Comparison of ENCODE assay signal across 9 cellular contexts in the genomic region with DNA sequence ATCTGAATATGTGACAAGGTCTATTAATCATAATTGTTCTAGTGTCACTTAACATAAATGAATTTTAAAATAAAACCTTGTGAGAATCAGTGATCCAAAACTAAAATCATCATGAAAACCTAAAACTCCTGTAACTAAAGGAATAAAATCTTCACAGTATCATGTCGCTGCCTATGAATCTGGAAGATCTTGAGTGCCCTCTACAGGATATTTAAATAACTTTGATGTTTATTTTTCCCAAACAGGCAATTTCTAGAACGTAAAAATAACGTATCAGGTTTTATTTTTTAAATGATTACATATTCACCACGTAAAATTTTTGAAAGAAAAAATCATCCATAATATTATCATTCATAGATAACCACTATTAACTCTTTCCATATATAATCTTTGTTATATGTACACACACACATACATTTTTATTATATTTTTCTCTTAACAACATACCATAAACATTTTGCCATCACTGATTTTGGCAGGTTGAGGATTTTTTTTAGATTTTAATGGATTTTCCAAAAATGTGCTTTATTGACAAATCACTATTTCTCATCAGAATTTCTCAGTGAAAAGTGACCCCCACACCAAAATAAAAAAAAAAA.
A peak's percentile ranks its signal among the peaks of the same experiment; 100 is the strongest.
DNase-seq lines count a peak whose midpoint lies in the region; ATAC-seq and TF ChIP-seq lines count a peak whose summit lies in the region.
"Had no signal": no experiment of that assay in that cellular context is flagged by ENCODE, and none has a peak within 500 bp of the region (broad histone marks: within the 10 kb centered on the region; RNA-seq: fewer than 3 reads in every experiment).

No MANE protein-coding gene starts in this region.

- H2AFZ ChIP-seq in GM23338 (no peak overlapping the region), neuronal stem cell (ENCODE audit: low read length) (no peak overlapping the region)

- no peak overlapping the region for H4K8ac ChIP-seq in neuronal stem cell (ENCODE audit: low read depth, low read length)

- no peaks in the 10 kb centered on the region for H3K4me1 Mint-ChIP-seq in CD4-positive, alpha-beta memory T cell
- no peaks in the 10 kb centered on the region for H3K4me1 Mint-ChIP-seq in GM23338
- H3K4me1 Mint-ChIP-seq: memory B cell had no signal

- peaks cover 4 to 11% of the 10 kb centered on the region in 2 donors for H3K27me3 Mint-ChIP-seq in CD4-positive, alpha-beta memory T cell
- no peaks in the 10 kb centered on the region for H3K27me3 Mint-ChIP-seq in GM23338 (ENCODE audit: insufficient read depth, low read depth, poor library complexity)

- H3K14ac ChIP-seq in neuronal stem cell (ENCODE audit: low read length): no peak overlapping the region

- no peak overlapping the region for H3K4me3 ChIP-seq in CD4-positive, alpha-beta memory T cell (ENCODE audit: low read length in 2 of 2)
- H3K4me3 ChIP-seq in GM23338 (no peak overlapping the region), neuronal stem cell (ENCODE audit: low read length in 2 of 2) (no peak overlapping the region)

- peak; percentile 55 to 75 for TF ChIP-seq CTCF in GM23338 (conservative IDR thresholded peaks at IDR 0.05; ENCODE audit: low read depth in 2 of 2)

- no peak overlapping the region for H2AK5ac ChIP-seq in neuronal stem cell (ENCODE audit: low read depth, low read length)

- H3K27me3 ChIP-seq in CD4-positive, alpha-beta memory T cell (ENCODE audit: insufficient read depth, low read length): no peaks in the 10 kb centered on the region
- H3K27me3 ChIP-seq in GM23338 (ENCODE audit: insufficient read depth) (no peaks in the 10 kb centered on the region), neuronal stem cell (ENCODE audit: control insufficient read depth in 3 of 3, insufficient read depth in 3 of 3, low read depth in 1 of 3, low read length in 3 of 3) (peaks cover 0 to 3% (median 0%) of the 10 kb centered on the region in 3 experiments)

- WGBS in neuronal stem cell (ENCODE audit: extremely low coverage in 2 of 2, insufficient read length in 2 of 2, insufficient replicate concordance in 1 of 2), 2 donors: no CpG with 5 or more reads among the region's 4 CpGs

- H3K4me1 ChIP-seq in CD4-positive, alpha-beta memory T cell (ENCODE audit: insufficient read depth, low read length): no peaks in the 10 kb centered on the region
- H3K4me1 ChIP-seq in GM23338 (ENCODE audit: insufficient read depth) (no peaks in the 10 kb centered on the region), neuronal stem cell (ENCODE audit: control insufficient read depth in 2 of 2, insufficient read depth in 1 of 2, low read depth in 1 of 2, low read length in 2 of 2) (no peaks in the 10 kb centered on the region)

- intact Hi-C loops in CD4-positive, alpha-beta memory T cell (cut with micrococcal nuclease): loop anchor here (10.0 kb wide), 1 partner anchor 181 kb away; no protein-coding TSS in a partner anchor

- H2BK12ac ChIP-seq in neuronal stem cell (ENCODE audit: low read length): no peak overlapping the region

- H3K9me2 ChIP-seq in GM23338 (ENCODE audit: insufficient read depth): no peaks in the 10 kb centered on the region; the same call in 1 of the 2 replicates

- ATAC-seq in GM23338: no peak
- no peak for ATAC-seq in GM21723 (IDR thresholded peaks at IDR 0.05; ENCODE audit: unreplicated experiment)
- no peak for ATAC-seq in HG03097 (IDR thresholded peaks at IDR 0.05; ENCODE audit: low FRiP score, unreplicated experiment)

- H3K18ac ChIP-seq in neuronal stem cell (ENCODE audit: low read length): no peak overlapping the region

- no peak overlapping the region for H3K4me3 Mint-ChIP-seq in CD4-positive, alpha-beta memory T cell
- no peak overlapping the region for H3K4me3 Mint-ChIP-seq in GM23338
- H3K4me3 Mint-ChIP-seq: memory B cell had no signal

- H3K4ac ChIP-seq in neuronal stem cell (ENCODE audit: low read length): no peak overlapping the region

- no peak overlapping the region for H3K27ac ChIP-seq in CD4-positive, alpha-beta memory T cell (ENCODE audit: low read depth, low read length)
- H3K27ac ChIP-seq in GM23338 (ENCODE audit: low read depth) (no peak overlapping the region), neuronal stem cell (replicated peaks; ENCODE audit: low read length) (no peak overlapping the region)

- no peak overlapping the region for H3K23ac ChIP-seq in neuronal stem cell (ENCODE audit: low read depth, low read length, poor library complexity)

- H3K9me3 Mint-ChIP-seq in CD4-positive, alpha-beta memory T cell: no peaks in the 10 kb centered on the region
- H3K9me3 Mint-ChIP-seq in GM23338: no peaks in the 10 kb centered on the region; the same call in 2 of the 3 replicates
- H3K9me3 Mint-ChIP-seq: memory B cell had no signal

- CTCF ChIA-PET in CD4-positive, alpha-beta memory T cell (lab: Charles Lee; ENCODE audit: partially characterized antibody): interaction anchor here (0.6 to 2.3 kb wide), 3 partner anchors 8 to 1561 kb away, joined by 3 to 8 read pairs (median 5); no protein-coding TSS in a partner anchor

- POLR2A ChIA-PET in CD4-positive, alpha-beta memory T cell (lab: Charles Lee; ENCODE audit: partially characterized antibody): no interaction called here

- no peak overlapping the region for H2BK120ac ChIP-seq in neuronal stem cell (ENCODE audit: low read depth, low read length)

- H3K36me3 ChIP-seq in CD4-positive, alpha-beta memory T cell (ENCODE audit: insufficient read depth, low read length): no peaks in the 10 kb centered on the region
- H3K36me3 ChIP-seq in GM23338 (ENCODE audit: insufficient read depth): no peaks in the 10 kb centered on the region
- H3K36me3 ChIP-seq in neuronal stem cell (replicated peaks in 1 of 2; ENCODE audit: control insufficient read depth in 2 of 2, insufficient read depth in 2 of 2, low read length in 2 of 2): no peaks in the 10 kb centered on the region

- H4K91ac ChIP-seq in neuronal stem cell (ENCODE audit: low read depth, low read length, poor library complexity): no peak overlapping the region

- H2BK5ac ChIP-seq in neuronal stem cell (ENCODE audit: low read length): no peak overlapping the region

- H3K9me3 ChIP-seq in CD4-positive, alpha-beta memory T cell (ENCODE audit: control insufficient read depth in 1 of 2, low read length in 2 of 2): no peaks in the 10 kb centered on the region
- no peaks in the 10 kb centered on the region for H3K9me3 ChIP-seq in neuronal stem cell (replicated peaks in 1 of 2; ENCODE audit: control insufficient read depth in 2 of 2, insufficient read depth in 1 of 2, low read depth in 1 of 2, low read length in 2 of 2)

- no peak overlapping the region for H3K9ac ChIP-seq in neuronal stem cell (ENCODE audit: low read depth, low read length, poor library complexity)

- no peaks in the 10 kb centered on the region for H3K36me3 Mint-ChIP-seq in CD4-positive, alpha-beta memory T cell
- H3K36me3 Mint-ChIP-seq in GM23338 (ENCODE audit: low read depth): no peaks in the 10 kb centered on the region
- H3K36me3 Mint-ChIP-seq: memory B cell had no signal

- peak in 4 of 5 donors; percentile 4 to 23 (median 8) for DNase-seq in CD4-positive, alpha-beta memory T cell
- peak; percentile 62 for DNase-seq in GM23338 (ENCODE audit: low spot score)
- peak; percentile 62 for DNase-seq in NCI-H82 (lab: John Stamatoyannopoulos, UW)
- DNase-seq in dermis microvascular lymphatic vessel endothelial cell (ENCODE audit: low read depth in 2 of 2): peak; percentile 5 to 31
- peak; percentile 4 for DNase-seq in neuronal stem cell (ENCODE audit: low spot score)
- no peak for DNase-seq in NCI-H226

- no peaks in the 10 kb centered on the region for H3K79me2 ChIP-seq in GM23338 (replicated peaks; ENCODE audit: insufficient read depth)

- no peaks in the 10 kb centered on the region for H3F3A ChIP-seq in GM23338 (replicated peaks; ENCODE audit: low read depth)

- H3K4me2 ChIP-seq in GM23338 (no peak overlapping the region), neuronal stem cell (ENCODE audit: insufficient read depth, low read length, poor library complexity, severe bottlenecking) (no peak overlapping the region)

- no peaks in the 10 kb centered on the region for H3K79me1 ChIP-seq in neuronal stem cell (ENCODE audit: low read depth, low read length)

- H2BK15ac ChIP-seq in neuronal stem cell (ENCODE audit: low read length): no peak overlapping the region

- H3K27ac Mint-ChIP-seq in CD4-positive, alpha-beta memory T cell: no peak overlapping the region
- H3K27ac Mint-ChIP-seq in GM23338: no peak overlapping the region
- H3K27ac Mint-ChIP-seq: memory B cell had no signal

- H4K20me1 ChIP-seq in GM23338 (replicated peaks; ENCODE audit: insufficient read depth): no peaks in the 10 kb centered on the region

TF ChIP-seq in GM23338, 12 proteins besides CTCF, POLR2A, EP300 and RAD21 (continues in another document):
- TF ChIP-seq, protein P1, sequence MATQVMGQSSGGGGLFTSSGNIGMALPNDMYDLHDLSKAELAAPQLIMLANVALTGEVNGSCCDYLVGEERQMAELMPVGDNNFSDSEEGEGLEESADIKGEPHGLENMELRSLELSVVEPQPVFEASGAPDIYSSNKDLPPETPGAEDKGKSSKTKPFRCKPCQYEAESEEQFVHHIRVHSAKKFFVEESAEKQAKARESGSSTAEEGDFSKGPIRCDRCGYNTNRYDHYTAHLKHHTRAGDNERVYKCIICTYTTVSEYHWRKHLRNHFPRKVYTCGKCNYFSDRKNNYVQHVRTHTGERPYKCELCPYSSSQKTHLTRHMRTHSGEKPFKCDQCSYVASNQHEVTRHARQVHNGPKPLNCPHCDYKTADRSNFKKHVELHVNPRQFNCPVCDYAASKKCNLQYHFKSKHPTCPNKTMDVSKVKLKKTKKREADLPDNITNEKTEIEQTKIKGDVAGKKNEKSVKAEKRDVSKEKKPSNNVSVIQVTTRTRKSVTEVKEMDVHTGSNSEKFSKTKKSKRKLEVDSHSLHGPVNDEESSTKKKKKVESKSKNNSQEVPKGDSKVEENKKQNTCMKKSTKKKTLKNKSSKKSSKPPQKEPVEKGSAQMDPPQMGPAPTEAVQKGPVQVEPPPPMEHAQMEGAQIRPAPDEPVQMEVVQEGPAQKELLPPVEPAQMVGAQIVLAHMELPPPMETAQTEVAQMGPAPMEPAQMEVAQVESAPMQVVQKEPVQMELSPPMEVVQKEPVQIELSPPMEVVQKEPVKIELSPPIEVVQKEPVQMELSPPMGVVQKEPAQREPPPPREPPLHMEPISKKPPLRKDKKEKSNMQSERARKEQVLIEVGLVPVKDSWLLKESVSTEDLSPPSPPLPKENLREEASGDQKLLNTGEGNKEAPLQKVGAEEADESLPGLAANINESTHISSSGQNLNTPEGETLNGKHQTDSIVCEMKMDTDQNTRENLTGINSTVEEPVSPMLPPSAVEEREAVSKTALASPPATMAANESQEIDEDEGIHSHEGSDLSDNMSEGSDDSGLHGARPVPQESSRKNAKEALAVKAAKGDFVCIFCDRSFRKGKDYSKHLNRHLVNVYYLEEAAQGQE (IDR thresholded peaks at IDR 0.05; ENCODE audit: unreplicated experiment): no peak
